Comparison of ENCODE assay signal across 27 cellular contexts in genomic region chr20:18403269-18403668, GRCh38.
"Had no signal": no experiment of that assay in that cellular context is flagged by ENCODE, and none has a peak within 500 bp of the region (broad histone marks: within the 10 kb centered on the region; RNA-seq: fewer than 3 reads in every experiment).

No MANE protein-coding gene starts in this region.

- H3K27ac ChIP-seq: adrenal gland, body of pancreas, cardiac muscle cell, colonic mucosa, foreskin keratinocyte, gastroesophageal sphincter, VCaP had no signal

- H3K27me3 Mint-ChIP-seq: activated CD4-positive, alpha-beta memory T cell treated with anti-CD3 and anti-CD28 coated beads, Interleukin-2, amount 10 ng/mL, durations not matched to agents 7 days and 5 days; activated CD4-positive, alpha-beta T cell treated with anti-CD3 and anti-CD28 coated beads, Interleukin-2, amount 10 ng/mL, durations not matched to agents 7 days and 5 days; activated naive CD8-positive, alpha-beta T cell; activated T-cell treated with anti-CD3 and anti-CD28 coated beads, Interleukin-2, amount 50 U/mL, for 24 hours had no signal

- H3K27ac Mint-ChIP-seq: activated CD4-positive, alpha-beta memory T cell treated with anti-CD3 and anti-CD28 coated beads, Interleukin-2, amount 10 ng/mL, durations not matched to agents 7 days and 5 days; activated CD4-positive, alpha-beta T cell treated with anti-CD3 and anti-CD28 coated beads, Interleukin-2, amount 10 ng/mL, durations not matched to agents 7 days and 5 days; activated naive CD8-positive, alpha-beta T cell; activated T-cell treated with anti-CD3 and anti-CD28 coated beads, Interleukin-2, amount 50 U/mL, for 24 hours; activated T-cell treated with anti-CD3 and anti-CD28 coated beads, Interleukin-2, amount 50 U/mL, for 72 hours; WTC11 had no signal

- H3K4me3 ChIP-seq: adrenal gland, body of pancreas, cardiac muscle cell, colonic mucosa, gastroesophageal sphincter had no signal

- H3K27me3 ChIP-seq: adrenal gland, body of pancreas, cardiac muscle cell, colonic mucosa, foreskin keratinocyte, gastroesophageal sphincter had no signal

- H3K9me3 Mint-ChIP-seq: activated CD4-positive, alpha-beta memory T cell treated with anti-CD3 and anti-CD28 coated beads, Interleukin-2, amount 10 ng/mL, durations not matched to agents 7 days and 5 days; activated CD4-positive, alpha-beta T cell treated with anti-CD3 and anti-CD28 coated beads, Interleukin-2, amount 10 ng/mL, durations not matched to agents 7 days and 5 days had no signal

- H3K4me1 Mint-ChIP-seq: WTC11 had no signal

- H3K4me3 Mint-ChIP-seq: activated CD4-positive, alpha-beta memory T cell treated with anti-CD3 and anti-CD28 coated beads, Interleukin-2, amount 10 ng/mL, durations not matched to agents 7 days and 5 days; activated CD4-positive, alpha-beta T cell treated with anti-CD3 and anti-CD28 coated beads, Interleukin-2, amount 10 ng/mL, durations not matched to agents 7 days and 5 days; activated naive CD8-positive, alpha-beta T cell; activated T-cell treated with anti-CD3 and anti-CD28 coated beads, Interleukin-2, amount 50 U/mL, for 24 hours; activated T-cell treated with anti-CD3 and anti-CD28 coated beads, Interleukin-2, amount 50 U/mL, for 72 hours; WTC11 had no signal

- H3K36me3 ChIP-seq: adrenal gland, cardiac muscle cell, colonic mucosa had no signal

- H3K4me1 ChIP-seq: adrenal gland, body of pancreas, colonic mucosa, foreskin keratinocyte, gastroesophageal sphincter had no signal

- H3K9me3 ChIP-seq: adrenal gland, body of pancreas, colonic mucosa had no signal

- DNase-seq: activated CD4-positive, alpha-beta memory T cell treated with anti-CD3 and anti-CD28 coated beads, Interleukin-2, amount 10 ng/mL, durations not matched to agents 7 days and 5 days; activated CD4-positive, alpha-beta T cell treated with anti-CD3 and anti-CD28 coated beads for 1 hour; activated CD4-positive, alpha-beta T cell treated with anti-CD3 and anti-CD28 coated beads for 4 hours; activated CD4-positive, alpha-beta T cell treated with anti-CD3 and anti-CD28 coated beads, Interleukin-2, amount 10 ng/mL, durations not matched to agents 7 days and 5 days; activated CD4-positive, alpha-beta T cell treated with anti-CD3 and anti-CD28 coated beads, Interleukin-2, amount 50 U/mL, for 4 hours; activated CD8-positive, alpha-beta memory T cell treated with anti-CD3 and anti-CD28 coated beads, Interleukin-2, amount 50 U/mL, for 48 hours; activated gamma-delta T cell; activated naive CD4-positive, alpha-beta T cell; activated naive CD4-positive, alpha-beta T cell treated with anti-CD3 and anti-CD28 coated beads, Interleukin-2, amount 50 U/mL, for 16 hours; activated T-cell treated with anti-CD3 and anti-CD28 coated beads for 4 hours; activated T-cell treated with anti-CD3 and anti-CD28 coated beads, Interleukin-2, amount 50 U/mL, for 24 hours; activated T-cell treated with anti-CD3 and anti-CD28 coated beads, Interleukin-2, amount 50 U/mL, for 72 hours; adrenal gland; amygdala; aorta; body of pancreas; central memory CD4-positive, alpha-beta T cell; cerebellar nuclear complex; colonic mucosa; effector CD8-positive, alpha-beta T cell; foreskin keratinocyte; T-helper 2 cell had no signal
